Comparison of ENCODE assay signal across 8 cellular contexts in the genomic region with DNA sequence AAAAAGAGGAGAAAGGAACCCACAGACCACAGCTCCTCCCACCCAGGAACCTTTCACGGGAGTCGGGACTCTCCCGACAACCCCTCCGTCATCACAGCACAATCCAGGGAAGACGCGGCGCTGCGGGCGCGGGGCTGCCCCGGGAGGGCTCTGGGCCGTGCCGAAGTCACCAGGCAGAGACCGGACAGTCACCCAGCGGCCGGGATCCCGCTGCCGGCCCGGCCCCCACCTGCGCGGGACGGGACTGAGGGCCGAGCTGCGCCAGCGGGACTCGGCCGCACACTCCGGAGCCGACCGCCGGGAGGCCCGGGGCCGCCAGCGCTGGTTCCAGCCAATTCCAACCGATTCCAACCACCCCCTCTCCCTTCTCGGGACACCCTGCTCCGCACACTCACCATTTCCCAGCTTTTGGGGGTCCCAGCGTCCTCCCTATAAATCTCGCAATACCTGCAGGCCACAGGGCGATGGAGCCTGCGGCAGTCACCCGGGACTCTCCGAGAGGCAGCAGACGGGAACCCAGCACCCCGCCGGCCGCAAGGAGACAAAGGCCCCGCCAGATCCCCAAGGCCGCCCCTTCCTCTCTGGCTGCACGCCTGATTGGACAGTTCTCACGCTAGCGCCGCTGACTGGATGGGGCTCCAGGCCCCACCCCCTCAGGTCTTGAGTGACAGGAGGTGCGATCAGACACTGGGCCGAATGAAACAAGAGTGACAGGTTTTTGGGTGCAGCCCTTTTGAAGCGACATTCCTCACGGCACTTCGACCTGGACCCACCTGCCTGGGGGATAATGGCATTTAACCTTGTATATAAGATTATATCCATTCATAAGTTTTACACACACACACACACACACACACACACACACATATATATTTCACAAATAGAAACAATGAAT. TPM values are rescaled to one million over a fixed set of nuclear protein-coding genes. Genes with fewer than 3 reads are reported as not detected.
DNase-seq lines count a peak whose midpoint lies in the region; ATAC-seq, FAIRE-seq and TF ChIP-seq lines count a peak whose summit lies in the region.

ZNF695 (minus strand) TSS at position 547 of the 895 bp plus-strand sequence; CDS start at position 398, 149 bp downstream.

- no peaks in the 10 kb centered on the region for H3K36me3 ChIP-seq in HepG2 (replicated peaks in 1 of 2; ENCODE audit: control insufficient read depth in 1 of 2, insufficient read depth in 2 of 2, low read length in 2 of 2)

- H3K27ac ChIP-seq in dorsolateral prefrontal cortex, result no peak within 1 kb of the TSS
- H3K27ac ChIP-seq in HepG2 (ENCODE audit: extremely low read length, insufficient read depth, low read length), result peak within 1 kb of the TSS; percentile 78

- in situ Hi-C loops in HepG2 (cut with HindIII; ENCODE audit: extremely low pct_ligation_motif_present, low pct_unique_long_range_greater_than_20kb), result no loop called here

- intact Hi-C loops in dorsolateral prefrontal cortex (cut with DNase I), result no loop called here
- intact Hi-C loops in HepG2 (cut with micrococcal nuclease; ENCODE audit: unreplicated experiment), result loop anchor here (2.0 to 5.0 kb wide), 2 partner anchors 69 to 105 kb away; no protein-coding TSS in a partner anchor

- H3K4me1 ChIP-seq in HepG2 (ENCODE audit: insufficient read depth, low read length), result peaks cover 29% of the 10 kb centered on the region

- no peak for TF ChIP-seq CTCF in AG04449 (IDR thresholded peaks at IDR 0.05; ENCODE audit: insufficient read depth, low read length, missing control alignments)
- no peak for TF ChIP-seq CTCF in dorsolateral prefrontal cortex (IDR thresholded peaks at IDR 0.05 in 54 of 56, conservative IDR thresholded peaks at IDR 0.05 in 2 of 56; ENCODE audit: low read depth in 1 of 56, partially characterized antibody in 56 of 56)
- TF ChIP-seq CTCF in HepG2 (CRISPR knock-in tag; IDR thresholded peaks at IDR 0.05), result no peak

- no peak for TF ChIP-seq EP300 in HepG2 (IDR thresholded peaks at IDR 0.05; ENCODE audit: low read depth in 2 of 2, low read length in 2 of 2)
- TF ChIP-seq EP300 in HepG2 (CRISPR knock-in tag; IDR thresholded peaks at IDR 0.05; ENCODE audit: borderline replicate concordance), result no peak

- 1% methylated on average over 22 of the region's 58 CpGs for WGBS in HepG2 (ENCODE audit: low lambda C conversion rate)

- H3K9ac ChIP-seq in HepG2 (ENCODE audit: insufficient read depth, low read depth, low read length), result peak within 1 kb of the TSS; percentile 82

- no peak for TF ChIP-seq RAD21 in HepG2 (CRISPR knock-in tag; IDR thresholded peaks at IDR 0.05)

- H3K27me3 ChIP-seq in dorsolateral prefrontal cortex, result peaks cover 0 to 24% (median 0%) of the 10 kb centered on the region in 45 donors
- no peaks in the 10 kb centered on the region for H3K27me3 ChIP-seq in HepG2 (ENCODE audit: control insufficient read depth in 1 of 2, insufficient read depth in 2 of 2, low read length in 2 of 2)

- TF ChIP-seq POLR2A in HepG2 (IDR thresholded peaks at IDR 0.05; ENCODE audit: insufficient read depth in 1 of 2, low read depth in 2 of 2, low read length in 2 of 2), result peak; percentile 78 to 84

- TSS peak; percentile 77 for BruUV-seq in HepG2 (replicated peaks; lab: Mats Ljungman, UMichigan)

- H2AFZ ChIP-seq in HepG2 (ENCODE audit: low read length), result no peak within 1 kb of the TSS

- POLR2A ChIA-PET in AG04449 (lab: Yijun Ruan, JAX), result interaction anchor here (0.7 kb wide), 1 partner anchor 13 kb away, joined by 3 read pairs; no protein-coding TSS in a partner anchor
- POLR2A ChIA-PET in HepG2 (lab: Yijun Ruan, JAX), result no interaction called here

- H4K20me1 ChIP-seq in HepG2 (ENCODE audit: insufficient read depth, low read length), result no peaks in the 10 kb centered on the region

- ATAC-seq in GM18519 (IDR thresholded peaks at IDR 0.05; ENCODE audit: low FRiP score, unreplicated experiment), result peak; percentile 100
- ATAC-seq in HG03025 (IDR thresholded peaks at IDR 0.05; ENCODE audit: low FRiP score, unreplicated experiment), result peak; percentile 99
- peak; percentile 98 for ATAC-seq in HepG2

- FAIRE-seq in HepG2 (lab: Jason Lieb, UNC), result peak; percentile 96

- DNase-seq in AG04449 (ENCODE audit: low read depth, low spot score) (peak; percentile 73), NCI-H2196 (lab: John Stamatoyannopoulos, UW; ENCODE audit: unreplicated experiment) (peak; percentile 80), dorsolateral prefrontal cortex (peak; percentile 48 to 85 (median 77)), HepG2 (ENCODE audit: low spot score) (peak; percentile 97)
- peak; percentile 63 for DNase-seq in activated CD4-positive, CD25-positive, alpha-beta regulatory T cell treated with anti-CD3 and anti-CD28 coated beads, Interleukin-2, amount 50 U/mL, for 72 hours
- DNase-seq in stimulated activated CD4-positive, alpha-beta T cell treated with anti-CD3 and anti-CD28 coated beads, Interleukin-2, amount 100 ng/mL, for 4 hours (ENCODE audit: low read depth), result peak; percentile 3

- peak within 1 kb of the TSS; percentile 74 for H3K4me2 ChIP-seq in HepG2 (ENCODE audit: low read depth, low read length)

- CTCF ChIA-PET in AG04449 (lab: Yijun Ruan, JAX), result no interaction called here
- CTCF ChIA-PET in HepG2 (lab: Yijun Ruan, JAX; ENCODE audit: low intra/inter-chr PET ratio, low total read pairs), result no interaction called here

- peaks cover 33% of the 10 kb centered on the region for H3K79me2 ChIP-seq in HepG2 (ENCODE audit: insufficient read depth, low read length)

- peak within 1 kb of the TSS; percentile 67 for H3K4me3 ChIP-seq in AG04449 (ENCODE audit: low read depth, low read length)
- H3K4me3 ChIP-seq in dorsolateral prefrontal cortex, result peak within 1 kb of the TSS; percentile 14 to 72 (median 58)
- peak within 1 kb of the TSS; percentile 91 to 96 (median 95) for H3K4me3 ChIP-seq in HepG2 (replicated peaks in 1 of 3; ENCODE audit: insufficient read depth in 1 of 3, low read depth in 2 of 3, low read length in 3 of 3)

- H3K9me3 ChIP-seq in HepG2 (ENCODE audit: low read length), result peaks cover 20% of the 10 kb centered on the region

TF ChIP-seq in HepG2, 621 proteins besides CTCF, POLR2A, EP300 and RAD21 (continues in another document):
- TF ChIP-seq, protein P1, sequence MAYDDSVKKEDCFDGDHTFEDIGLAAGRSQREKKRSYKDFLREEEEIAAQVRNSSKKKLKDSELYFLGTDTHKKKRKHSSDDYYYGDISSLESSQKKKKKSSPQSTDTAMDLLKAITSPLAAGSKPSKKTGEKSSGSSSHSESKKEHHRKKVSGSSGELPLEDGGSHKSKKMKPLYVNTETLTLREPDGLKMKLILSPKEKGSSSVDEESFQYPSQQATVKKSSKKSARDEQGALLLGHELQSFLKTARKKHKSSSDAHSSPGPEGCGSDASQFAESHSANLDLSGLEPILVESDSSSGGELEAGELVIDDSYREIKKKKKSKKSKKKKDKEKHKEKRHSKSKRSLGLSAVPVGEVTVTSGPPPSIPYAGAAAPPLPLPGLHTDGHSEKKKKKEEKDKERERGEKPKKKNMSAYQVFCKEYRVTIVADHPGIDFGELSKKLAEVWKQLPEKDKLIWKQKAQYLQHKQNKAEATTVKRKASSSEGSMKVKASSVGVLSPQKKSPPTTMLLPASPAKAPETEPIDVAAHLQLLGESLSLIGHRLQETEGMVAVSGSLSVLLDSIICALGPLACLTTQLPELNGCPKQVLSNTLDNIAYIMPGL (CRISPR knock-in tag; IDR thresholded peaks at IDR 0.05; ENCODE audit: borderline replicate concordance in 1 of 2, low read depth in 1 of 2), result peak in 1 of 2 experiments; percentile 65; a peak in 1 of 4 replicates
- TF ChIP-seq ZFX (CRISPR knock-in tag; IDR thresholded peaks at IDR 0.05; ENCODE audit: low read depth) (peak; percentile 80), TBX2 (CRISPR knock-in tag; IDR thresholded peaks at IDR 0.05; ENCODE audit: borderline replicate concordance) (0 out of 2 replicates have a peak, but pooled peaks have one; percentile 12), PHF20 (CRISPR knock-in tag; IDR thresholded peaks at IDR 0.05) (peak; percentile 53; the same call in 1 of the 2 replicates), YY1 (IDR thresholded peaks at IDR 0.05; ENCODE audit: insufficient read depth, insufficient replicate concordance, low read depth, low read length) (peak; percentile 38)

RNA-seq across cellular contexts. Expression of gene ZNF695, which starts in this region (rescaled TPM):
- total RNA-seq in dorsolateral prefrontal cortex, result 1 to 10 TPM in 65 of 120 experiments, under 1 TPM in 54, not detected in 1; 0.18 to 3.2 (median 1.1) TPM
- total RNA-seq in HepG2 (2016; rRNA removed; fragmentation: Illumina TruSeq; extraction: Trizol), result 11.6 and 13.2 TPM in 2 replicates
- total RNA-seq in HepG2 (2016; cell fraction: cytosol; rRNA removed; fragmentation: Illumina TruSeq; extraction: Trizol; ENCODE audit: low read depth), result 6.6 and 7.2 TPM in 2 replicates
- total RNA-seq in HepG2 (2016; cell fraction: insoluble cytoplasmic fraction; rRNA removed; fragmentation: Illumina TruSeq; extraction: Trizol), result 13.2 and 13.6 TPM in 2 replicates
- 9.5 and 11.6 TPM in 2 replicates for total RNA-seq in HepG2 (2016; cell fraction: membrane; rRNA removed; fragmentation: Illumina TruSeq; extraction: Trizol)
- 10.1 and 13.3 TPM in 2 replicates for total RNA-seq in HepG2 (2016; cell fraction: nucleus; rRNA removed; fragmentation: Illumina TruSeq; extraction: Trizol)
- 1.7 and 2.9 TPM in 2 replicates for polyA plus RNA-seq in HepG2 (2011; rRNA removed)
- 2.8 and 3.4 TPM in 2 replicates for polyA plus RNA-seq in HepG2 (2011; cell fraction: cytosol; rRNA removed)
- polyA plus RNA-seq in HepG2 (2011; cell fraction: nucleus; rRNA removed), result 2.0 and 2.5 TPM in 2 replicates
- 3.4 and 4.1 TPM in 2 replicates for polyA plus RNA-seq in HepG2 (2012)
- polyA plus RNA-seq in HepG2 (2016; cell fraction: cytosol; fragmentation: Illumina TruSeq; extraction: Trizol; ENCODE audit: low read depth), result 6.4 and 9.5 TPM in 2 replicates
- 9.2 and 10.4 TPM in 2 replicates for polyA plus RNA-seq in HepG2 (2016; cell fraction: insoluble cytoplasmic fraction; fragmentation: Illumina TruSeq; extraction: Trizol; ENCODE audit: low read depth)
- 7.3 and 9.4 TPM in 2 replicates for polyA plus RNA-seq in HepG2 (2016; cell fraction: membrane; fragmentation: Illumina TruSeq; extraction: Trizol; ENCODE audit: low read depth)
- 7.0 and 9.3 TPM in 2 replicates for polyA plus RNA-seq in HepG2 (2016; cell fraction: nucleus; fragmentation: Illumina TruSeq; extraction: Trizol; ENCODE audit: insufficient read depth, low read depth)
- 3.3 and 4.3 TPM in 2 replicates for polyA minus RNA-seq in HepG2 (2011; rRNA and poly(A)+ RNA removed; ENCODE audit: low replicate concordance)
- polyA minus RNA-seq in HepG2 (2011; cell fraction: cytosol; rRNA and poly(A)+ RNA removed), result 1.4 and 2.1 TPM in 2 replicates
- polyA minus RNA-seq in HepG2 (2011; cell fraction: nucleus; rRNA and poly(A)+ RNA removed), result 8.6 and 11.1 TPM in 2 replicates

Comparison
In these comparisons a context has a peak if more than half of its experiments do, and no peak if none do; other contexts are left out.
1. DNase-seq: peak in every context shown above with its lines; median percentile 97 in HepG2; 80 in NCI-H2196; 77 in dorsolateral prefrontal cortex; 73 in AG04449; 63 in activated CD4-positive, CD25-positive, alpha-beta regulatory T cell treated with anti-CD3 and anti-CD28 coated beads, Interleukin-2, amount 50 U/mL, for 72 hours; 3 in stimulated activated CD4-positive, alpha-beta T cell treated with anti-CD3 and anti-CD28 coated beads, Interleukin-2, amount 100 ng/mL, for 4 hours.